Comparison of ENCODE assay signal across 12 cellular contexts in the genomic region with DNA sequence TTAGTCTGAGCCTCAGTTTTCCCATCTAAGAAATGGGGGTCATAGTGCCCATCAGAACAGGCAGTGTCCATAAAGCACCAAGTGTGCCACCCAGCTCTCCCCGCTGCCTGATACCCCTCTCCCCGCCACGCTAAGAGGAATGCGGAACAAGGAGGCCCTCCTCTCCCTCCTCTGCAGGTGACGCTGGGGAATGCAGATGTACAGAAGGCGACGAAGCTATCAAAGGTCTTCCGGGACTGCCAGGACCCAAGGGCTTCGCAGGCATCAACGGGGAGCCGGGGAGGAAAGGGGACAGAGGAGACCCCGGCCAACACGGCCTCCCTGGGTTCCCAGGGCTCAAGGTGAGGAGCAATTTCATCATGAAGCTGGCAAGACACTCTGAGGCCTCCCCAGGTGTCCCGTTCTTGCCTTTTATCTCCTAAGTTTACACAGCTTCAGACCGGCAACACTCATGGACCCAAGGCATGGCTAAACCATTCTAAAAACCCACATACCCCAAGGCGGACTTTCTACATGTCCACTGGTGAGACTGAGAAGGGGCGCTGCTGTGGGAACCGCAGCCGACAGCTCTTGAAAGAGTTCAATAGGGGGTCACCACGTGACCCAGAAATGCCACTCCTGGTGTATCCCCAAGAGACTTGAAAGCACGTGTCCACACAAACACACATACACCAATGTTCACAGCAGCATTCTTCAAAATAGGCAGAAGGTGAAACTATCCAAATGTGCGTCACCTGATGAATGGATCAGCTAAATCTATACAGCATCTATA.
"Had no signal": no experiment of that assay in that cellular context is flagged by ENCODE, and none has a peak within 500 bp of the region (broad histone marks: within the 10 kb centered on the region; RNA-seq: fewer than 3 reads in every experiment).

No MANE protein-coding gene starts in this region.

- H3K4me1 ChIP-seq: uterus had no signal

- H3K36me3 ChIP-seq: neural progenitor cell, uterus had no signal

- ATAC-seq: left ventricle myocardium superior; right cardiac atrium; stimulated activated naive CD8-positive, alpha-beta T cell treated with anti-CD3 and anti-CD28 coated beads, Interleukin-15, amount 100 ng/mL, for 72 hours had no signal

- H3K27ac ChIP-seq: neural progenitor cell, uterus had no signal

- DNase-seq: activated CD4-positive, alpha-beta T cell treated with anti-CD3 and anti-CD28 coated beads, Interleukin-2, amount 10 ng/mL, durations not matched to agents 24 days and 14 days; activated naive CD4-positive, alpha-beta T cell treated with anti-CD3 and anti-CD28 coated beads, Interleukin-2, amount 50 U/mL, for 16 hours; activated T-cell treated with anti-CD3 and anti-CD28 coated beads for 4 hours; effector memory CD4-positive, alpha-beta T cell; left ventricle myocardium superior; mesendoderm; right cardiac atrium; stimulated activated CD4-positive, alpha-beta T cell treated with anti-CD3 and anti-CD28 coated beads, Interleukin-12 subunit alpha, Interleukin-12 subunit beta, amount 100 ng/mL, for 4 hours; stimulated activated naive CD8-positive, alpha-beta T cell treated with anti-CD3 and anti-CD28 coated beads, Interleukin-15, amount 100 ng/mL, for 72 hours; T-helper 1 cell; uterus had no signal

- H3K27me3 ChIP-seq: neural progenitor cell, uterus had no signal

- H3K4me3 ChIP-seq: neural progenitor cell, uterus had no signal

- H3K9me3 ChIP-seq: uterus had no signal
